8 cellular contexts compared by ENCODE assay signal in the genomic region with DNA sequence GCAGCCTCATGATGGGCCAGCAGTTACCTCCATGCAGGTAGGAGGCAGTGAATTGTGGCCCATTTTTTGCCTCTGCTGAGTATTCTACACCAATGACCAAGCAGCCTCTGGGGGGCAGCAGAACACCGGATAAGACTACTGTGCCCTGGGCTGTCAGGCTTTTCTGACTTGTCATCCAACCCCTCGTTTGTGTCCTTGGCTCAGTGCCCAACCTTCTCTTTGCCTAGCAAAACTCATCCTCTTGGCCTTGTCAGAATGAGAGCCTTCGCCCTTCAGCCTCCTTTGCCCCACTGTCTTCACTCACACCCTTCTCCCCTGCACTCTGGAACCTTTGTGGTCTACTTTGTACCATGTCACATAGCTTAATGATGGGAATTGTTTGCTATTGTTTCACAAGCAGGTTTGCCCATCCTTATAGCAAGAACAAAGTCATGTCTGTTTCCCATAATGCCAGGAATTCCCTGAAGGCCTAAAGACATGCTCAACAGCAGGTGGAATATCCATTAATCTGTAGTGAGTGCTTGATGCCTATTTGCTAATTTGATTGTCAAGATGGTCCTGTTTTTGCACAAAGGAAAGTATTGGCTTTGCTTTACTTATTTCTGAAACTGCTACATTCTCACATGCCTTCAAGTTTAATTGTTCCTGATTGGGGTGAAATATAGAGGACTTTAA.
A peak's percentile ranks its signal among the peaks of the same experiment; 100 is the strongest.
DNase-seq lines count a peak whose midpoint lies in the region; ATAC-seq and TF ChIP-seq lines count a peak whose summit lies in the region.

No MANE protein-coding gene starts in this region.

- no peak overlapping the region for H3K4me3 ChIP-seq in GM12875 (ENCODE audit: low read depth, low read length)
- H3K4me3 ChIP-seq in right cardiac atrium (ENCODE audit: low read length): no peak overlapping the region
- no peak overlapping the region for H3K4me3 ChIP-seq in sigmoid colon

- intact Hi-C loops in right cardiac atrium (cut with DNase I): loop anchor here (2.0 to 10.0 kb wide), 3 partner anchors 548 to 550 kb away; partner anchors contain the start of gene KCNH1 (in 4 of the 4)
- intact Hi-C loops in sigmoid colon (cut with DNase I): loop anchor here (1.0 kb wide), 1 partner anchor 550 kb away; the partner anchor contains the start of gene KCNH1

- TF ChIP-seq EP300 in sigmoid colon (IDR thresholded peaks at IDR 0.05): no peak

- no peak for TF ChIP-seq POLR2A in sigmoid colon (IDR thresholded peaks at IDR 0.05)

- H3K36me3 ChIP-seq in sigmoid colon: no peaks in the 10 kb centered on the region

- no peaks in the 10 kb centered on the region for H3K9me3 ChIP-seq in T-helper 17 cell (ENCODE audit: control insufficient read depth, low read length, poor library complexity, severe bottlenecking)
- H3K9me3 ChIP-seq in right cardiac atrium (ENCODE audit: control insufficient read depth, low read length): no peaks in the 10 kb centered on the region
- H3K9me3 ChIP-seq in sigmoid colon: no peaks in the 10 kb centered on the region

- H3K4me1 ChIP-seq in right cardiac atrium (ENCODE audit: control insufficient read depth, insufficient read depth, low read length) (no peaks in the 10 kb centered on the region), sigmoid colon (peaks cover 0 to 18% (median 9%) of the 10 kb centered on the region in 4 donors)

- peak; percentile 96 for DNase-seq in NCI-H1694 (lab: John Stamatoyannopoulos, UW)
- peak in 2 of 3 donors; percentile 17 to 31 for DNase-seq in T-helper 17 cell
- DNase-seq in amygdala (lab: John Stamatoyannopoulos, UW): peak; percentile 23 to 96 (median 76)
- DNase-seq in right cardiac atrium: peak; percentile 77 to 89 (median 83)
- peak; percentile 80 for DNase-seq in sigmoid colon

- H3K27me3 ChIP-seq in right cardiac atrium (ENCODE audit: control insufficient read depth, insufficient read depth) (no peaks in the 10 kb centered on the region), sigmoid colon (no peaks in the 10 kb centered on the region)

- no peaks in the 10 kb centered on the region for H3K36me3 Mint-ChIP-seq in T-helper 17 cell (ENCODE audit: low read depth)

- peaks cover 7% of the 10 kb centered on the region for H3K4me1 Mint-ChIP-seq in T-helper 17 cell

- no peak overlapping the region for H3K4me3 Mint-ChIP-seq in T-helper 17 cell

- H3K27me3 Mint-ChIP-seq in T-helper 17 cell: no peaks in the 10 kb centered on the region

- WGBS in right cardiac atrium: 20% methylated on average over 3 of the region's 3 CpGs
- 7 to 14% methylated on average over 3 of the region's 3 CpGs for WGBS in sigmoid colon, 2 donors

- TF ChIP-seq CTCF in GM12875 (IDR thresholded peaks at IDR 0.05; ENCODE audit: borderline replicate concordance, insufficient read depth, low read depth, low read length) (peak; percentile 74), sigmoid colon (IDR thresholded peaks at IDR 0.05) (peak in 3 of 4 experiments; percentile 19 to 52 (median 41))

- no peak overlapping the region for H3K27ac Mint-ChIP-seq in T-helper 17 cell

- ATAC-seq in HG02870 (IDR thresholded peaks at IDR 0.05; ENCODE audit: unreplicated experiment) (peak; percentile 74), T-helper 17 cell (peak; percentile 61), right cardiac atrium (peak; percentile 78 to 86), GM21737 (IDR thresholded peaks at IDR 0.05; ENCODE audit: unreplicated experiment) (no peak)

- H3K27ac ChIP-seq in right cardiac atrium (ENCODE audit: low read length) (no peak overlapping the region), sigmoid colon (no peak overlapping the region)

Comparison
In these comparisons a context has a peak if more than half of its experiments do, and no peak if none do; other contexts are left out.
1. DNase-seq: peak in every context shown above with its lines; median percentile 96 in NCI-H1694; 83 in right cardiac atrium; 80 in sigmoid colon; 76 in amygdala; 24 in T-helper 17 cell.